ENCODE assay signal across 1 cellular context in genomic region chr14:69191340-69192111, GRCh38.
TF ChIP-seq lines count a peak whose summit lies in the region.

Gene EXD2 (plus strand): TSS chr14:69191498. CDS start chr14:69209471, 17,973 bp downstream.

TF ChIP-seq in GM12878, 131 proteins besides CTCF, POLR2A, EP300 and RAD21 (continued from another document and continues in another):
- TF ChIP-seq CREM (IDR thresholded peaks at IDR 0.05; ENCODE audit: low read depth) (peak; percentile 66), ZSCAN29 (IDR thresholded peaks at IDR 0.05) (no peak), CBFB (IDR thresholded peaks at IDR 0.05; ENCODE audit: low read depth) (peak; percentile 89), ZNF217 (IDR thresholded peaks at IDR 0.05) (0 out of 2 replicates have a peak, but pooled peaks have one; percentile 33), IRF3 (IDR thresholded peaks at IDR 0.05) (no peak), USF2 (IDR thresholded peaks at IDR 0.05; ENCODE audit: borderline replicate concordance, low read depth, low read length) (no peak; the same call in 1 of the 2 replicates), WRNIP1 (IDR thresholded peaks at IDR 0.05; ENCODE audit: borderline replicate concordance, low read depth, low read length) (no peak), NR2C1 (IDR thresholded peaks at IDR 0.05) (peak; percentile 96), MYC (IDR thresholded peaks at IDR 0.05; ENCODE audit: insufficient read depth, insufficient read length, insufficient replicate concordance, low read length, severe bottlenecking) (no peak), PKNOX1 (IDR thresholded peaks at IDR 0.05) (peak; percentile 45; the same call in 1 of the 2 replicates), ZNF24 (IDR thresholded peaks at IDR 0.05) (no peak; the same call in 1 of the 2 replicates), YBX1 (IDR thresholded peaks at IDR 0.05) (no peak), ATF2 (IDR thresholded peaks at IDR 0.05; ENCODE audit: low read length) (peak; percentile 53; the same call in 1 of the 2 replicates), MTA3 (IDR thresholded peaks at IDR 0.05; ENCODE audit: borderline replicate concordance, low read length) (no peak), SUPT20H (IDR thresholded peaks at IDR 0.05; ENCODE audit: borderline replicate concordance, control insufficient read depth, low read depth, low read length) (no peak), REST (IDR thresholded peaks at IDR 0.05; ENCODE audit: low read depth, low read length) (no peak), FOXM1 (IDR thresholded peaks at IDR 0.05; ENCODE audit: low read depth, low read length) (no peak), PML (IDR thresholded peaks at IDR 0.05; ENCODE audit: low read length) (no peak), ZBTB33 (IDR thresholded peaks at IDR 0.05) (no peak), KLF5 (IDR thresholded peaks at IDR 0.05; ENCODE audit: partially characterized antibody) (no peak), ZNF384 (IDR thresholded peaks at IDR 0.05; ENCODE audit: borderline replicate concordance, low read depth, low read length) (no peak), GATAD2B (conservative IDR thresholded peaks at IDR 0.05; ENCODE audit: low read depth) (peak; percentile 72; the same call in 1 of the 2 replicates), MAX (IDR thresholded peaks at IDR 0.05; ENCODE audit: low read depth, low read length) (no peak), HDAC6 (IDR thresholded peaks at IDR 0.05; ENCODE audit: unreplicated experiment) (no peak), EGR1 (IDR thresholded peaks at IDR 0.05; ENCODE audit: borderline replicate concordance in 1 of 2, low read depth in 2 of 2, low read length in 2 of 2) (peak; percentile 50 to 64; a peak in 2 of 3 replicates), NR2C2 (IDR thresholded peaks at IDR 0.05; ENCODE audit: borderline replicate concordance, control insufficient read depth, insufficient read length, low read depth) (no peak), ZNF592 (IDR thresholded peaks at IDR 0.05) (no peak), STAT1 (conservative IDR thresholded peaks at IDR 0.05) (no peak), SMARCA5 (IDR thresholded peaks at IDR 0.05) (peak; percentile 70; the same call in 1 of the 2 replicates), SKIL (IDR thresholded peaks at IDR 0.05; ENCODE audit: low read depth, poor library complexity, severe bottlenecking) (no peak), RAD51 (IDR thresholded peaks at IDR 0.05) (no peak), RELB (IDR thresholded peaks at IDR 0.05; ENCODE audit: low read depth) (peak; percentile 50; the same call in 1 of the 2 replicates), SUZ12 (IDR thresholded peaks at IDR 0.05; ENCODE audit: unreplicated experiment) (no peak), GABPA (IDR thresholded peaks at IDR 0.05; ENCODE audit: low read depth) (peak; percentile 97), ZNF622 (IDR thresholded peaks at IDR 0.05) (no peak), IKZF1 (conservative IDR thresholded peaks at IDR 0.05) (peak; percentile 93), RFX5 (IDR thresholded peaks at IDR 0.05; ENCODE audit: low read depth, low read length) (no peak), TCF7 (IDR thresholded peaks at IDR 0.05; ENCODE audit: borderline replicate concordance) (no peak), BACH1 (IDR thresholded peaks at IDR 0.05; ENCODE audit: borderline replicate concordance) (no peak), ASH2L (IDR thresholded peaks at IDR 0.05; ENCODE audit: borderline replicate concordance, low read depth) (no peak), ATF7 (IDR thresholded peaks at IDR 0.05; ENCODE audit: low read depth) (peak; percentile 85), SMC3 (IDR thresholded peaks at IDR 0.05; ENCODE audit: borderline replicate concordance, low read length) (no peak)
